In genomic region chr4:159105761-159106243, GRCh38 we compare ENCODE assay signal across 8 cellular contexts. TPM values are rescaled to one million over a fixed set of nuclear protein-coding genes. Genes with fewer than 3 reads are reported as not detected.
DNase-seq lines count a peak whose midpoint lies in the region; ATAC-seq and TF ChIP-seq lines count a peak whose summit lies in the region.

No MANE protein-coding gene starts in this region.

- CTCF ChIA-PET in HEK293 (lab: Yijun Ruan, JAX): no interaction called here

- peaks cover 52% of the 10 kb centered on the region for H3K4me1 Mint-ChIP-seq in activated T-helper 2 cell treated with anti-CD3 and anti-CD28 coated beads, Interferon-gamma antibody, Interleukin-2, Interleukin-4, amounts not matched to agents 10 μg/mL and 5 μg/mL and 100 μg/mL, durations not matched to agents 14 hours and 24 hours and 36 hours (ENCODE audit: low read depth)
- peaks cover 50% of the 10 kb centered on the region for H3K4me1 Mint-ChIP-seq in stimulated activated memory B cell treated with anti-CD40 and anti-IgM and Interleukin-4, amounts not matched to agents 10 μg/mL and 1 μg/mL and 100 μg/mL, for 72 hours

- H3K9me3 Mint-ChIP-seq in activated T-helper 2 cell treated with anti-CD3 and anti-CD28 coated beads, Interferon-gamma antibody, Interleukin-2, Interleukin-4, amounts not matched to agents 10 μg/mL and 5 μg/mL and 100 μg/mL, durations not matched to agents 14 hours and 24 hours and 36 hours: no peaks in the 10 kb centered on the region
- H3K9me3 Mint-ChIP-seq in stimulated activated memory B cell treated with anti-CD40 and anti-IgM and Interleukin-4, amounts not matched to agents 10 μg/mL and 1 μg/mL and 100 μg/mL, for 72 hours: no peaks in the 10 kb centered on the region

- TF ChIP-seq CTCF in HEK293 (tag by site-specific recombination; IDR thresholded peaks at IDR 0.05): no peak

- H3K4me3 ChIP-seq in HEK293 (ENCODE audit: low read depth, low read length): peak overlapping the region; percentile 76
- H3K4me3 ChIP-seq in iPS-15b (ENCODE audit: low read depth, low read length): peak overlapping the region; percentile 82

- no peak for ATAC-seq in stimulated activated memory B cell treated with anti-CD40 and anti-IgM and Interleukin-4, amounts not matched to agents 10 μg/mL and 1 μg/mL and 100 μg/mL, for 72 hours

- H3K27ac ChIP-seq in HEK293 (ENCODE audit: extremely low read depth, low read depth, low read length): no peak overlapping the region

- peaks cover 13% of the 10 kb centered on the region for H3K27me3 ChIP-seq in iPS-15b (ENCODE audit: control insufficient read depth, insufficient read depth, low read length)

- peaks cover 11% of the 10 kb centered on the region for H3K27me3 Mint-ChIP-seq in activated T-helper 2 cell treated with anti-CD3 and anti-CD28 coated beads, Interferon-gamma antibody, Interleukin-2, Interleukin-4, amounts not matched to agents 10 μg/mL and 5 μg/mL and 100 μg/mL, durations not matched to agents 14 hours and 24 hours and 36 hours (ENCODE audit: low read depth)
- no peaks in the 10 kb centered on the region for H3K27me3 Mint-ChIP-seq in stimulated activated memory B cell treated with anti-CD40 and anti-IgM and Interleukin-4, amounts not matched to agents 10 μg/mL and 1 μg/mL and 100 μg/mL, for 72 hours

- peak overlapping the region; percentile 42 for H3K27ac Mint-ChIP-seq in activated T-helper 2 cell treated with anti-CD3 and anti-CD28 coated beads, Interferon-gamma antibody, Interleukin-2, Interleukin-4, amounts not matched to agents 10 μg/mL and 5 μg/mL and 100 μg/mL, durations not matched to agents 14 hours and 24 hours and 36 hours
- no peak overlapping the region for H3K27ac Mint-ChIP-seq in stimulated activated memory B cell treated with anti-CD40 and anti-IgM and Interleukin-4, amounts not matched to agents 10 μg/mL and 1 μg/mL and 100 μg/mL, for 72 hours

- no peaks in the 10 kb centered on the region for H3K36me3 ChIP-seq in HEK293 (ENCODE audit: control insufficient read depth in 2 of 2, insufficient read depth in 1 of 2, low read length in 2 of 2)
- no peaks in the 10 kb centered on the region for H3K36me3 ChIP-seq in iPS-15b (ENCODE audit: control insufficient read depth, insufficient read depth, low read length)

- H3K4me1 ChIP-seq in HEK293 (ENCODE audit: control insufficient read depth, insufficient read depth, low read length) (peaks cover 10% of the 10 kb centered on the region), iPS-15b (ENCODE audit: control insufficient read depth, insufficient read depth, low read length) (peaks cover 25% of the 10 kb centered on the region)

- H3K9me3 ChIP-seq in HEK293 (ENCODE audit: control insufficient read depth, insufficient read depth, low read depth, low read length) (no peaks in the 10 kb centered on the region), iPS-15b (ENCODE audit: control insufficient read depth, insufficient read depth, low read length) (no peaks in the 10 kb centered on the region)

- H3K9ac ChIP-seq in iPS-15b (ENCODE audit: low read depth, low read length): no peak overlapping the region

- no peaks in the 10 kb centered on the region for H3K36me3 Mint-ChIP-seq in activated T-helper 2 cell treated with anti-CD3 and anti-CD28 coated beads, Interferon-gamma antibody, Interleukin-2, Interleukin-4, amounts not matched to agents 10 μg/mL and 5 μg/mL and 100 μg/mL, durations not matched to agents 14 hours and 24 hours and 36 hours (ENCODE audit: low read depth)
- H3K36me3 Mint-ChIP-seq in stimulated activated memory B cell treated with anti-CD40 and anti-IgM and Interleukin-4, amounts not matched to agents 10 μg/mL and 1 μg/mL and 100 μg/mL, for 72 hours: no peaks in the 10 kb centered on the region

- intact Hi-C loops in activated T-helper 2 cell treated with anti-CD3 and anti-CD28 coated beads, Interferon-gamma antibody, Interleukin-2, Interleukin-4, amounts not matched to agents 10 μg/mL and 5 μg/mL and 100 μg/mL, durations not matched to agents 14 hours and 24 hours and 36 hours (cut with micrococcal nuclease): no loop called here
- intact Hi-C loops in head of caudate nucleus (cut with DNase I): no loop called here

- H3K4me3 Mint-ChIP-seq in activated T-helper 2 cell treated with anti-CD3 and anti-CD28 coated beads, Interferon-gamma antibody, Interleukin-2, Interleukin-4, amounts not matched to agents 10 μg/mL and 5 μg/mL and 100 μg/mL, durations not matched to agents 14 hours and 24 hours and 36 hours (ENCODE audit: low read depth): peak overlapping the region; percentile 92
- H3K4me3 Mint-ChIP-seq in stimulated activated memory B cell treated with anti-CD40 and anti-IgM and Interleukin-4, amounts not matched to agents 10 μg/mL and 1 μg/mL and 100 μg/mL, for 72 hours: peak overlapping the region; percentile 87

- POLR2A ChIA-PET in HEK293 (lab: Yijun Ruan, JAX): no interaction called here

- DNase-seq in CD1c-positive myeloid dendritic cell (ENCODE audit: extremely low spot score) (peak; percentile 81), iPS-NIHi7 (ENCODE audit: extremely low spot score) (no peak), head of caudate nucleus (no peak)
- no peak for DNase-seq in activated T-helper 2 cell treated with anti-CD3 and anti-CD28 coated beads, Interferon-gamma antibody, Interleukin-2, Interleukin-4, amounts not matched to agents 10 μg/mL and 5 μg/mL and 100 μg/mL, durations not matched to agents 14 hours and 24 hours and 36 hours (ENCODE audit: low spot score)
- DNase-seq in activated CD4-positive, CD25-positive, alpha-beta regulatory T cell treated with anti-CD3 and anti-CD28 coated beads, Interleukin-2, amount 50 U/mL, for 72 hours: no peak

TF ChIP-seq in HEK293, 187 proteins besides CTCF, POLR2A, EP300 and RAD21 (continues in another document):
- TF ChIP-seq ZXDB (tag by site-specific recombination; IDR thresholded peaks at IDR 0.05) (peak; percentile 44), ZBTB20 (tag by site-specific recombination; IDR thresholded peaks at IDR 0.05) (0 out of 2 replicates have a peak, but pooled peaks have one; percentile 35), ZNF423 (tag by site-specific recombination; IDR thresholded peaks at IDR 0.05) (no peak), TSHZ1 (tag by site-specific recombination; IDR thresholded peaks at IDR 0.05; ENCODE audit: borderline replicate concordance) (no peak), ZSCAN23 (tag by site-specific recombination; IDR thresholded peaks at IDR 0.05) (no peak), GFI1B (tag by site-specific recombination; IDR thresholded peaks at IDR 0.05) (no peak), YY2 (tag by site-specific recombination; IDR thresholded peaks at IDR 0.05) (no peak), ZBTB17 (tag by site-specific recombination; IDR thresholded peaks at IDR 0.05) (no peak), ZNF37A (tag by site-specific recombination; IDR thresholded peaks at IDR 0.05) (no peak), ZNF266 (tag by site-specific recombination; IDR thresholded peaks at IDR 0.05; ENCODE audit: low read depth) (no peak), ZNF157 (tag by site-specific recombination; IDR thresholded peaks at IDR 0.05) (no peak)
- TF ChIP-seq, protein P1, sequence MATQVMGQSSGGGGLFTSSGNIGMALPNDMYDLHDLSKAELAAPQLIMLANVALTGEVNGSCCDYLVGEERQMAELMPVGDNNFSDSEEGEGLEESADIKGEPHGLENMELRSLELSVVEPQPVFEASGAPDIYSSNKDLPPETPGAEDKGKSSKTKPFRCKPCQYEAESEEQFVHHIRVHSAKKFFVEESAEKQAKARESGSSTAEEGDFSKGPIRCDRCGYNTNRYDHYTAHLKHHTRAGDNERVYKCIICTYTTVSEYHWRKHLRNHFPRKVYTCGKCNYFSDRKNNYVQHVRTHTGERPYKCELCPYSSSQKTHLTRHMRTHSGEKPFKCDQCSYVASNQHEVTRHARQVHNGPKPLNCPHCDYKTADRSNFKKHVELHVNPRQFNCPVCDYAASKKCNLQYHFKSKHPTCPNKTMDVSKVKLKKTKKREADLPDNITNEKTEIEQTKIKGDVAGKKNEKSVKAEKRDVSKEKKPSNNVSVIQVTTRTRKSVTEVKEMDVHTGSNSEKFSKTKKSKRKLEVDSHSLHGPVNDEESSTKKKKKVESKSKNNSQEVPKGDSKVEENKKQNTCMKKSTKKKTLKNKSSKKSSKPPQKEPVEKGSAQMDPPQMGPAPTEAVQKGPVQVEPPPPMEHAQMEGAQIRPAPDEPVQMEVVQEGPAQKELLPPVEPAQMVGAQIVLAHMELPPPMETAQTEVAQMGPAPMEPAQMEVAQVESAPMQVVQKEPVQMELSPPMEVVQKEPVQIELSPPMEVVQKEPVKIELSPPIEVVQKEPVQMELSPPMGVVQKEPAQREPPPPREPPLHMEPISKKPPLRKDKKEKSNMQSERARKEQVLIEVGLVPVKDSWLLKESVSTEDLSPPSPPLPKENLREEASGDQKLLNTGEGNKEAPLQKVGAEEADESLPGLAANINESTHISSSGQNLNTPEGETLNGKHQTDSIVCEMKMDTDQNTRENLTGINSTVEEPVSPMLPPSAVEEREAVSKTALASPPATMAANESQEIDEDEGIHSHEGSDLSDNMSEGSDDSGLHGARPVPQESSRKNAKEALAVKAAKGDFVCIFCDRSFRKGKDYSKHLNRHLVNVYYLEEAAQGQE (tag by site-specific recombination; IDR thresholded peaks at IDR 0.05): no peak

RNA-seq across cellular contexts. Expression of gene RAPGEF2, which starts 2.9 kb away (rescaled TPM):
- total RNA-seq in activated T-helper 2 cell treated with anti-CD3 and anti-CD28 coated beads, Interferon-gamma antibody, Interleukin-2, Interleukin-4, amounts not matched to agents 10 μg/mL and 5 μg/mL and 100 μg/mL, durations not matched to agents 14 hours and 24 hours and 36 hours: 17.0 TPM in 2 replicates
